8 cellular contexts compared by ENCODE assay signal in the genomic region with DNA sequence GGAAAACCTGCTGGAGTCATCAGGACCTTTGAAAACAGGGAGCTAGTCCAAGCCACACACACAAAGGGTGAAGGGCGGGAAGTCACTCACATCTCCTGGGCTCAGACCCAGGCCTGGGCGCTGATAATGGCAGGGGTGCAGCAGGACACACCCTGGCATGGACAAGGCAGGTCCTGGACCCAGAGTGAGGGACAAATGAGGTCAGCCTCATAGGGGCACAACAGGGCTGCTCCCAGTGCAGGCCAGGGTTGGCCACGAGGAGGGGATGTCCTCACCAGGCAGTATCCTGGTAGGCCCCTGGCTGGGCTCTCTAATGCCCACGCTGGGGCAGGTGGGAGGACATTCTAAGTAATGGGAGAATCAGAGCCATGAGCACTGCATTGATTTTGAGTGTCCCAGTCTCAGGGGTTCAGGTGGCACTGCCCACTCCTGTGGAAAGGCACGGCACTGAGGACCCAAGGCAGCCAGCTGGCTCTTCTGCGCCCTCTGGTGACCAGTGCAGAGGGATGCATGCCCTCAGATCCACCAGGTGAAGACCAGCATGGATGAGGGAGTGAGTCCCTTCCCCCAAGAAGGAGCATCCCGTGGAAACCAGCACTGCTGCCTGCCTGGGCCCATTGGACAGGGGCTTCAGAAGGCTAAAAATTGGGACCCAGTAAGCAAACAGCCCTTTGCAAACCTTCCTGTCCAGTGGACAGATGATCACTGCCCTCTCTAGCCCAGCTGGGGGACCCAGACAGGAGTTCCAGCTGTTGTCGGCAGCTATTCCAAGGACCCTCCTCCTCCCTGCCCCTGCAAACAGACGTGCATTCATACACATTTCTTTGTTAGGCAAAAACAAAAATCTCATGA. TPM values are rescaled to one million over a fixed set of nuclear protein-coding genes. Genes with fewer than 3 reads are reported as not detected.
DNase-seq lines count a peak whose midpoint lies in the region; ATAC-seq and TF ChIP-seq lines count a peak whose summit lies in the region.

No MANE protein-coding gene starts in this region.

- no peaks in the 10 kb centered on the region for H3F3A ChIP-seq in PC-3 (ENCODE audit: low read length, unreplicated experiment)
- H3F3A ChIP-seq in neural progenitor cell (ENCODE audit: low read depth), result peaks cover 8% of the 10 kb centered on the region

- DNase-seq in COLO668 (lab: John Stamatoyannopoulos, UW; ENCODE audit: unreplicated experiment) (peak; percentile 56), HCT116 (ENCODE audit: low read depth, low spot score) (no peak), PC-3 (peak; percentile 78), fibroblast of peridontal ligament (ENCODE audit: extremely low read depth) (peak; percentile 52), neural progenitor cell (ENCODE audit: low spot score) (peak; percentile 80), tibial nerve (ENCODE audit: low spot score in 2 of 2) (peak in 1 of 2 donors; percentile 59), cortex of kidney (lab: John Stamatoyannopoulos, UW) (no peak)
- DNase-seq in activated T-cell treated with anti-CD3 and anti-CD28 coated beads, Interleukin-2, amount 50 U/mL, for 48 hours, result peak; percentile 80 to 82

- H3K27me3 ChIP-seq in HCT116 (ENCODE audit: insufficient read depth, low read length) (no peaks in the 10 kb centered on the region), PC-3 (ENCODE audit: low read length) (no peaks in the 10 kb centered on the region), neural progenitor cell (no peaks in the 10 kb centered on the region), tibial nerve (no peaks in the 10 kb centered on the region)

- H4K20me1 ChIP-seq in HCT116 (ENCODE audit: insufficient read depth) (no peaks in the 10 kb centered on the region), PC-3 (ENCODE audit: low read length) (no peaks in the 10 kb centered on the region), neural progenitor cell (ENCODE audit: low read depth) (no peaks in the 10 kb centered on the region)

- H3K9ac ChIP-seq in HCT116 (ENCODE audit: low read length) (no peak overlapping the region), PC-3 (ENCODE audit: low read length) (no peak overlapping the region), neural progenitor cell (no peak overlapping the region)

- CTCF ChIA-PET in HCT116 (lab: Charles Lee), result interaction anchor here (0.6 to 1.8 kb wide), 7 partner anchors 10 to 59 kb away, joined by 3 to 4 read pairs (median 4); no protein-coding TSS in a partner anchor
- CTCF ChIA-PET in PC-3 (lab: Charles Lee), result no interaction called here

- H3K36me3 ChIP-seq in HCT116 (ENCODE audit: control insufficient read depth in 1 of 2, insufficient read depth in 2 of 2, low read length in 2 of 2) (no peaks in the 10 kb centered on the region), PC-3 (ENCODE audit: low read depth, low read length) (peaks cover 3% of the 10 kb centered on the region), neural progenitor cell (no peaks in the 10 kb centered on the region), tibial nerve (peaks cover 0 to 24% (median 0%) of the 10 kb centered on the region in 3 donors)

- H2AFZ ChIP-seq in HCT116 (ENCODE audit: low read depth, low read length, poor library complexity, severe bottlenecking) (no peak overlapping the region), PC-3 (ENCODE audit: low read length) (no peak overlapping the region), neural progenitor cell (replicated peaks) (no peak overlapping the region)

- TF ChIP-seq RAD21 in HCT116 (IDR thresholded peaks at IDR 0.05; ENCODE audit: low read depth), result peak; percentile 99

- WGBS in tibial nerve, 2 donors, result 32 to 34% methylated on average over 7 to 8 of the region's 9 CpGs

- H3K79me2 ChIP-seq in HCT116 (ENCODE audit: insufficient read depth, low read length) (no peaks in the 10 kb centered on the region), PC-3 (ENCODE audit: low read length) (no peaks in the 10 kb centered on the region), neural progenitor cell (ENCODE audit: low read depth) (no peaks in the 10 kb centered on the region)

- H3K27ac Mint-ChIP-seq in neural progenitor cell, result no peak overlapping the region

- peaks cover 46% of the 10 kb centered on the region for H3K4me1 Mint-ChIP-seq in neural progenitor cell

- H3K4me2 ChIP-seq in HCT116 (ENCODE audit: low read length) (0 out of 2 replicates have a peak overlapping the region, but pooled peaks have one; percentile 7), PC-3 (ENCODE audit: low read length) (no peak overlapping the region), neural progenitor cell (no peak overlapping the region)

- H3K4me3 ChIP-seq in HCT116 (replicated peaks in 1 of 2; ENCODE audit: low read depth in 1 of 2, low read length in 2 of 2), result no peak overlapping the region
- no peak overlapping the region for H3K4me3 ChIP-seq in PC-3 (ENCODE audit: low read length)
- H3K4me3 ChIP-seq in neural progenitor cell, result no peak overlapping the region
- no peak overlapping the region for H3K4me3 ChIP-seq in tibial nerve

- no peaks in the 10 kb centered on the region for H3K9me3 Mint-ChIP-seq in neural progenitor cell

- H3K9me2 ChIP-seq in HCT116 (ENCODE audit: insufficient read depth) (no peaks in the 10 kb centered on the region), PC-3 (replicated peaks; ENCODE audit: low read length) (no peaks in the 10 kb centered on the region)

- TF ChIP-seq EP300 in tibial nerve (IDR thresholded peaks at IDR 0.05), result peak in 1 of 2 donors; percentile 62

- no peak for TF ChIP-seq POLR2A in HCT116 (IDR thresholded peaks at IDR 0.05; ENCODE audit: borderline replicate concordance, extremely low read depth, insufficient read depth, insufficient read length)
- no peak for TF ChIP-seq POLR2A in tibial nerve (IDR thresholded peaks at IDR 0.05)

- H3K27ac ChIP-seq in HCT116 (ENCODE audit: low read depth, low read length), result no peak overlapping the region
- no peak overlapping the region for H3K27ac ChIP-seq in PC-3 (ENCODE audit: low read length)
- no peak overlapping the region for H3K27ac ChIP-seq in neural progenitor cell
- H3K27ac ChIP-seq in tibial nerve, result peak overlapping the region; percentile 60 to 85 (median 68)

- H3K9me3 ChIP-seq in HCT116 (ENCODE audit: control insufficient read depth in 1 of 2, insufficient read depth in 1 of 2, low read depth in 1 of 2, low read length in 2 of 2) (no peaks in the 10 kb centered on the region), PC-3 (ENCODE audit: low read length) (no peaks in the 10 kb centered on the region), neural progenitor cell (ENCODE audit: low read depth) (no peaks in the 10 kb centered on the region), tibial nerve (no peaks in the 10 kb centered on the region)

- intact Hi-C loops in HCT116 (cut with micrococcal nuclease) (loop anchor here (1.0 to 10.0 kb wide), 4 partner anchors 47 to 505 kb away; no protein-coding TSS in a partner anchor), PC-3 (cut with micrococcal nuclease) (loop anchor here (2.0 to 5.0 kb wide), 2 partner anchors 47 to 178 kb away; partner anchors contain the start of gene RAI1)

- ATAC-seq in HCT116 (peak; percentile 98), PC-3 (peak; percentile 89)

- no TSS peak for BruUV-seq in HCT116 (replicated peaks; lab: Mats Ljungman, UMichigan)
- no TSS peak for BruUV-seq in PC-3 (replicated peaks; lab: Mats Ljungman, UMichigan)

- TF ChIP-seq CTCF in HCT116 (IDR thresholded peaks at IDR 0.05 in 2 of 3, conservative IDR thresholded peaks at IDR 0.05 in 1 of 3; ENCODE audit: borderline replicate concordance in 1 of 3, insufficient read depth in 1 of 3, low read depth in 2 of 3, low read length in 2 of 3), result peak; percentile 92 to 97 (median 93)
- peak; percentile 97 for TF ChIP-seq CTCF in PC-3 (conservative IDR thresholded peaks at IDR 0.05; ENCODE audit: low read depth, low read length)
- TF ChIP-seq CTCF in neural progenitor cell (IDR thresholded peaks at IDR 0.05), result peak; percentile 94
- TF ChIP-seq CTCF in tibial nerve (IDR thresholded peaks at IDR 0.05), result peak; percentile 91 to 99 (median 96)

- no peak overlapping the region for H3K4me3 Mint-ChIP-seq in neural progenitor cell

- H3K36me3 Mint-ChIP-seq in neural progenitor cell, result no peaks in the 10 kb centered on the region

- POLR2A ChIA-PET in HCT116 (lab: Charles Lee), result interaction anchor here (2.1 kb wide), 1 partner anchor 22 kb away, joined by 6 read pairs; no protein-coding TSS in a partner anchor
- POLR2A ChIA-PET in PC-3 (lab: Charles Lee; ENCODE audit: unreplicated experiment), result interaction anchor here (0.5 kb wide), 1 partner anchor 112 kb away, joined by 4 read pairs; the partner anchor contains the start of genes DRC3 and TOM1L2

- RAD21 ChIA-PET in HCT116 (lab: Charles Lee; ENCODE audit: low non-redundant PET in 1 of 2, low total read pairs in 2 of 2, uncharacterized antibody in 2 of 2, unreplicated experiment in 2 of 2), result interaction anchor here (0.8 to 1.3 kb wide), 2 partner anchors 42 to 59 kb away, joined by 3 to 4 read pairs; no protein-coding TSS in a partner anchor

- peaks cover 24 to 36% of the 10 kb centered on the region in 2 experiments; a peak in 3 of 4 replicates for H3K4me1 ChIP-seq in HCT116 (ENCODE audit: control insufficient read depth in 1 of 2, insufficient read depth in 2 of 2, low read length in 2 of 2)
- peaks cover 4% of the 10 kb centered on the region for H3K4me1 ChIP-seq in PC-3 (ENCODE audit: insufficient read depth, low read length)
- peaks cover 8% of the 10 kb centered on the region for H3K4me1 ChIP-seq in neural progenitor cell
- H3K4me1 ChIP-seq in tibial nerve, result peaks cover 0 to 56% (median 28%) of the 10 kb centered on the region in 4 donors

- peaks cover 19% of the 10 kb centered on the region for H3K27me3 Mint-ChIP-seq in neural progenitor cell (ENCODE audit: insufficient read depth, low read depth)

TF ChIP-seq in HCT116, 20 proteins besides CTCF, POLR2A, EP300 and RAD21 (continues in another document):
- no peak for TF ChIP-seq CBX3 (IDR thresholded peaks at IDR 0.05; ENCODE audit: low read depth)
- no peak for TF ChIP-seq ZFX (IDR thresholded peaks at IDR 0.05)
- TF ChIP-seq SIN3A (IDR thresholded peaks at IDR 0.05; ENCODE audit: low read depth), result no peak

RNA-seq across cellular contexts. Expression of gene SREBF1, which starts 23.3 kb away (rescaled TPM):
- total RNA-seq in HCT116 (2021; ENCODE audit: unreplicated experiment), result 298 TPM
- 252 and 301 TPM in 2 replicates for polyA plus RNA-seq in HCT116 (2012)
- 167 and 194 TPM in 2 replicates for total RNA-seq in PC-3 (2014; rRNA removed)
- total RNA-seq in neural progenitor cell (ENCODE audit: low replicate concordance), result 12.7 and 41.0 TPM in 2 replicates
- 100 to 1,000 TPM; 115 to 253 (median 191) TPM for total RNA-seq in tibial nerve

Comparison
In these comparisons a context has a peak if more than half of its experiments do, and no peak if none do; other contexts are left out.
1. DNase-seq: peak in COLO668 (single experiment), PC-3 (single experiment), activated T-cell treated with anti-CD3 and anti-CD28 coated beads, Interleukin-2, amount 50 U/mL, for 48 hours (2 of 2), fibroblast of peridontal ligament (single experiment) and neural progenitor cell (single experiment); none in HCT116 (single experiment) and cortex of kidney (single experiment).
2. H3K27ac ChIP-seq: peak in tibial nerve (4 of 4); none in HCT116 (single experiment), PC-3 (single experiment) and neural progenitor cell (single experiment).
3. Peak in every context shown above with its lines, with median percentiles within 50 percentile points of each other: CTCF ChIP-seq.